Comparison of ENCODE assay signal across 16 cellular contexts in the genomic region with DNA sequence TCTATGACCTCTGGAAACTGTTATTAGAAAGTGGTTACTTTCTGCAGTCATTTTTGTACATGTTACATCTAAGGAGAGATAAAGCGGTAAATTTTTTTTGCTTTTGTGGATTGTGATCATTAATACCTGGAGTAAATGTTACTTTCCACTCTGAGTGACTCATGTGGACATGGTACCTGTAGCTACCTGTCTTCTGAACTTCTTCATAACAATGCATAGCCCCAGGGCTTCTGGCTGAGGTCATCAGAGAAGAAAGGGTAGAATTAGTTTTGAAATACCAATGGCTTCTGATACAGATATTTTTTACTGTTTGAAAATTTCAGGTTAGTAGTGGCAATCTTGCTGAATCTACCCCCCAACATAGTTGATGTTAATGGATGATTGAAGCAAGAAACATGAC.
"Had no signal": no experiment of that assay in that cellular context is flagged by ENCODE, and none has a peak within 500 bp of the region (broad histone marks: within the 10 kb centered on the region; RNA-seq: fewer than 3 reads in every experiment).

No MANE protein-coding gene starts in this region.

- H3K4me1 ChIP-seq: psoas muscle, right lobe of liver, spleen, tibial nerve had no signal

- H3K36me3 ChIP-seq: gastroesophageal sphincter, neutrophil, right lobe of liver, spleen, tibial nerve had no signal

- H3K27ac ChIP-seq: gastroesophageal sphincter, neutrophil, psoas muscle, right lobe of liver, spleen, tibial nerve had no signal

- H3K9me3 ChIP-seq: gastroesophageal sphincter, mucosa of descending colon, neutrophil, psoas muscle, right lobe of liver, spleen, tibial nerve had no signal

- H3K27me3 ChIP-seq: gastroesophageal sphincter, neutrophil, right lobe of liver, spleen, tibial nerve had no signal

- ATAC-seq: gastroesophageal sphincter; left colon; mucosa of descending colon; naive thymus-derived CD8-positive, alpha-beta T cell; psoas muscle; right lobe of liver; stimulated activated memory B cell treated with anti-CD40 and anti-IgM and Interleukin-4, amounts not matched to agents 10 μg/mL and 1 μg/mL and 100 μg/mL, for 72 hours had no signal

- H3K4me3 ChIP-seq: gastroesophageal sphincter, mucosa of descending colon, psoas muscle, right lobe of liver, spleen, tibial nerve had no signal

- DNase-seq: dermis blood vessel endothelial cell; glutamatergic neuron; left colon; mucosa of descending colon; naive thymus-derived CD8-positive, alpha-beta T cell; psoas muscle; retina; right lobe of liver; spleen; stimulated activated CD4-positive, alpha-beta T cell treated with anti-CD3 and anti-CD28 coated beads, Interleukin-15, amount 100 ng/mL, for 24 hours; stimulated activated CD4-positive, alpha-beta T cell treated with anti-CD3 and anti-CD28 coated beads, Interleukin-1b, Interleukin-23, amount 100 ng/mL, for 48 hours; stimulated activated CD4-positive, alpha-beta T cell treated with anti-CD3 and anti-CD28 coated beads, Interleukin-4, amount 100 ng/mL, for 24 hours had no signal
